In genomic region chr20:33372993-33373441, GRCh38 we compare ENCODE assay signal across 10 cellular contexts. TPM values are rescaled to one million over a fixed set of nuclear protein-coding genes. Genes with fewer than 3 reads are reported as not detected.
DNase-seq lines count a peak whose midpoint lies in the region; ATAC-seq, FAIRE-seq and TF ChIP-seq lines count a peak whose summit lies in the region.
"Had no signal": no experiment of that assay in that cellular context is flagged by ENCODE, and none has a peak within 500 bp of the region (broad histone marks: within the 10 kb centered on the region; RNA-seq: fewer than 3 reads in every experiment).

No MANE protein-coding gene starts in this region.

- FAIRE-seq in bronchial epithelial cell (lab: Jason Lieb, UNC): peak; percentile 66

- in situ Hi-C loops in transverse colon (cut with MboI; ENCODE audit: low pct_ligation_motif_present in 1 of 4, low pct_unique_long_range_greater_than_20kb in 1 of 4, low sequenced_read_pairs in 3 of 4): no loop called here

- no peak for DNase-seq in CD4-positive, alpha-beta T cell
- DNase-seq in M059J (ENCODE audit: low read depth) (peak; percentile 48), bronchial epithelial cell (ENCODE audit: low read depth) (peak; percentile 58), natural killer cell (no peak), endothelial cell (ENCODE audit: low spot score) (no peak), osteocyte (ENCODE audit: extremely low spot score, unreplicated experiment) (no peak), transverse colon (no peak)
- DNase-seq: activated CD4-positive, alpha-beta T cell treated with anti-CD3 and anti-CD28 coated beads for 4 hours had no signal

- peaks cover 76% of the 10 kb centered on the region for H3K36me3 Mint-ChIP-seq in CD4-positive, alpha-beta T cell (ENCODE audit: low read depth)
- H3K36me3 Mint-ChIP-seq in natural killer cell (peaks cover under 1% of the 10 kb centered on the region), endothelial cell (ENCODE audit: low read depth, unreplicated experiment) (peaks cover 25% of the 10 kb centered on the region), osteocyte (ENCODE audit: unreplicated experiment) (peaks cover 36% of the 10 kb centered on the region)

- CTCF ChIA-PET in CD4-positive, alpha-beta T cell (lab: Charles Lee): interaction anchor here (0.7 to 1.6 kb wide), 4 partner anchors 29 to 422 kb away, joined by 3 to 5 read pairs (median 3); partner anchors contain the start of gene CDK5RAP1

- H3K27me3 ChIP-seq in CD4-positive, alpha-beta T cell (ENCODE audit: control insufficient read depth, insufficient read depth, low read length): no peaks in the 10 kb centered on the region
- H3K27me3 ChIP-seq in bronchial epithelial cell (ENCODE audit: control insufficient read depth, insufficient read depth, low read length): no peaks in the 10 kb centered on the region
- no peaks in the 10 kb centered on the region for H3K27me3 ChIP-seq in transverse colon

- no peak for ATAC-seq in CD4-positive, alpha-beta T cell (ENCODE audit: poor library complexity)
- ATAC-seq in natural killer cell (no peak), HG03097 (IDR thresholded peaks at IDR 0.05; ENCODE audit: low FRiP score, unreplicated experiment) (no peak)

- no peaks in the 10 kb centered on the region for H3K27me3 Mint-ChIP-seq in CD4-positive, alpha-beta T cell
- H3K27me3 Mint-ChIP-seq in natural killer cell (ENCODE audit: low read depth in 2 of 2) (no peaks in the 10 kb centered on the region), endothelial cell (ENCODE audit: unreplicated experiment) (no peaks in the 10 kb centered on the region), osteocyte (ENCODE audit: unreplicated experiment) (no peaks in the 10 kb centered on the region)
- H3K27me3 Mint-ChIP-seq: stimulated activated naive CD8-positive, alpha-beta T cell treated with anti-CD3 and anti-CD28 coated beads, Interleukin-15, Interleukin-2, amounts not matched to agents 100 ng/mL and 50 ng/mL, for 24 hours had no signal

- WGBS in transverse colon (ENCODE audit: low coverage in 1 of 2), 2 donors: 80% methylated on average over 1 to 4 of the region's 4 CpGs

- intact Hi-C loops in CD4-positive, alpha-beta T cell (cut with DNase I, micrococcal nuclease): loop anchor here in 1 of 2 experiments (2.0 kb wide), 1 partner anchor 72 kb away; no protein-coding TSS in a partner anchor
- intact Hi-C loops in natural killer cell (cut with micrococcal nuclease): no loop called here
- intact Hi-C loops in transverse colon (cut with DNase I; ENCODE audit: low total_unique reads): no loop called here

- TF ChIP-seq POLR2A in transverse colon (IDR thresholded peaks at IDR 0.05): no peak

- POLR2A ChIA-PET in CD4-positive, alpha-beta T cell (lab: Charles Lee): interaction anchor here (1.3 kb wide), 1 partner anchor 29 kb away, joined by 3 read pairs; no protein-coding TSS in a partner anchor

- TF ChIP-seq EP300 in transverse colon (IDR thresholded peaks at IDR 0.05; ENCODE audit: low read depth): no peak

- no peaks in the 10 kb centered on the region for H3K9me3 Mint-ChIP-seq in CD4-positive, alpha-beta T cell
- H3K9me3 Mint-ChIP-seq in natural killer cell (no peaks in the 10 kb centered on the region), endothelial cell (ENCODE audit: unreplicated experiment) (no peaks in the 10 kb centered on the region), osteocyte (ENCODE audit: unreplicated experiment) (peaks cover 6% of the 10 kb centered on the region)
- H3K9me3 Mint-ChIP-seq: stimulated activated naive CD8-positive, alpha-beta T cell treated with anti-CD3 and anti-CD28 coated beads, Interleukin-15, Interleukin-2, amounts not matched to agents 100 ng/mL and 50 ng/mL, for 24 hours had no signal

- H3K27ac ChIP-seq in CD4-positive, alpha-beta T cell (ENCODE audit: low read depth, low read length): no peak overlapping the region
- peak overlapping the region in 2 of 4 donors; percentile 3 to 19 for H3K27ac ChIP-seq in transverse colon

- no peaks in the 10 kb centered on the region for H3K4me1 ChIP-seq in transverse colon

- H3K4me3 ChIP-seq in bronchial epithelial cell (ENCODE audit: low read depth, low read length): no peak overlapping the region
- H3K4me3 ChIP-seq in transverse colon: no peak overlapping the region

- H3K27ac Mint-ChIP-seq in CD4-positive, alpha-beta T cell: peak overlapping the region; percentile 94
- H3K27ac Mint-ChIP-seq in natural killer cell (peak overlapping the region; percentile 91 to 97), endothelial cell (ENCODE audit: unreplicated experiment) (no peak overlapping the region), osteocyte (ENCODE audit: unreplicated experiment) (no peak overlapping the region)

- peaks cover 45% of the 10 kb centered on the region for H3K4me1 Mint-ChIP-seq in CD4-positive, alpha-beta T cell (ENCODE audit: low read depth)
- peaks cover 29 to 33% of the 10 kb centered on the region in 2 donors for H3K4me1 Mint-ChIP-seq in natural killer cell
- no peaks in the 10 kb centered on the region for H3K4me1 Mint-ChIP-seq in endothelial cell (ENCODE audit: unreplicated experiment)
- peaks cover 5% of the 10 kb centered on the region for H3K4me1 Mint-ChIP-seq in osteocyte (ENCODE audit: unreplicated experiment)

- TF ChIP-seq CTCF in CD4-positive, alpha-beta T cell (IDR thresholded peaks at IDR 0.05): no peak
- TF ChIP-seq CTCF in bronchial epithelial cell (IDR thresholded peaks at IDR 0.05; ENCODE audit: insufficient read depth, low read length, severe bottlenecking) (no peak), natural killer cell (IDR thresholded peaks at IDR 0.05) (no peak), endothelial cell (IDR thresholded peaks at IDR 0.05; ENCODE audit: unreplicated experiment) (no peak), osteocyte (IDR thresholded peaks at IDR 0.05) (no peak), transverse colon (IDR thresholded peaks at IDR 0.05) (no peak)

- no peak overlapping the region for H3K4me3 Mint-ChIP-seq in CD4-positive, alpha-beta T cell
- H3K4me3 Mint-ChIP-seq in natural killer cell: peak overlapping the region; percentile 33
- no peak overlapping the region for H3K4me3 Mint-ChIP-seq in endothelial cell (ENCODE audit: unreplicated experiment)
- no peak overlapping the region for H3K4me3 Mint-ChIP-seq in osteocyte (ENCODE audit: unreplicated experiment)
- H3K4me3 Mint-ChIP-seq: stimulated activated naive CD8-positive, alpha-beta T cell treated with anti-CD3 and anti-CD28 coated beads, Interleukin-15, Interleukin-2, amounts not matched to agents 100 ng/mL and 50 ng/mL, for 24 hours had no signal

- no peaks in the 10 kb centered on the region for H3K9me3 ChIP-seq in CD4-positive, alpha-beta T cell (ENCODE audit: control insufficient read depth, low read length)
- no peaks in the 10 kb centered on the region for H3K9me3 ChIP-seq in transverse colon

- H3K36me3 ChIP-seq in bronchial epithelial cell (ENCODE audit: control insufficient read depth, insufficient read depth, low read length) (peaks cover 5% of the 10 kb centered on the region), transverse colon (peaks cover 0 to 22% (median 7%) of the 10 kb centered on the region in 4 donors)

RNA-seq across cellular contexts. Expression of gene CDK5RAP1, which starts 28.3 kb away (rescaled TPM):
- total RNA-seq in CD4-positive, alpha-beta T cell: 10 to 100 TPM; 59.7 to 63.0 TPM
- 20.5 and 28.5 TPM in 2 replicates for total RNA-seq in M059J (2014; rRNA removed; shearing (Covaris generic))
- total RNA-seq in bronchial epithelial cell (21.6 and 27.4 TPM in 2 replicates), natural killer cell (10 to 100 TPM; 59.7 to 71.5 (median 62.6) TPM), endothelial cell (ENCODE audit: unreplicated experiment) (42.7 TPM), osteocyte (25.1 and 25.3 TPM in 2 replicates), transverse colon (10 to 100 TPM in 3 of 4 donors, 1 to 10 TPM in 1; 8.6 to 21.3 (median 20.3) TPM)

Comparison
In these comparisons a context has a peak if more than half of its experiments do, and no peak if none do; other contexts are left out.
1. DNase-seq: peak in M059J (single experiment) and bronchial epithelial cell (single experiment); none in CD4-positive, alpha-beta T cell (0 of 10), natural killer cell (single experiment), endothelial cell (single experiment), osteocyte (single experiment) and transverse colon (single experiment).
2. H3K27ac Mint-ChIP-seq: peak in CD4-positive, alpha-beta T cell (single experiment) and natural killer cell (2 of 2); none in endothelial cell (single experiment) and osteocyte (single experiment).